Comparison of ENCODE assay signal across 12 cellular contexts in the genomic region with DNA sequence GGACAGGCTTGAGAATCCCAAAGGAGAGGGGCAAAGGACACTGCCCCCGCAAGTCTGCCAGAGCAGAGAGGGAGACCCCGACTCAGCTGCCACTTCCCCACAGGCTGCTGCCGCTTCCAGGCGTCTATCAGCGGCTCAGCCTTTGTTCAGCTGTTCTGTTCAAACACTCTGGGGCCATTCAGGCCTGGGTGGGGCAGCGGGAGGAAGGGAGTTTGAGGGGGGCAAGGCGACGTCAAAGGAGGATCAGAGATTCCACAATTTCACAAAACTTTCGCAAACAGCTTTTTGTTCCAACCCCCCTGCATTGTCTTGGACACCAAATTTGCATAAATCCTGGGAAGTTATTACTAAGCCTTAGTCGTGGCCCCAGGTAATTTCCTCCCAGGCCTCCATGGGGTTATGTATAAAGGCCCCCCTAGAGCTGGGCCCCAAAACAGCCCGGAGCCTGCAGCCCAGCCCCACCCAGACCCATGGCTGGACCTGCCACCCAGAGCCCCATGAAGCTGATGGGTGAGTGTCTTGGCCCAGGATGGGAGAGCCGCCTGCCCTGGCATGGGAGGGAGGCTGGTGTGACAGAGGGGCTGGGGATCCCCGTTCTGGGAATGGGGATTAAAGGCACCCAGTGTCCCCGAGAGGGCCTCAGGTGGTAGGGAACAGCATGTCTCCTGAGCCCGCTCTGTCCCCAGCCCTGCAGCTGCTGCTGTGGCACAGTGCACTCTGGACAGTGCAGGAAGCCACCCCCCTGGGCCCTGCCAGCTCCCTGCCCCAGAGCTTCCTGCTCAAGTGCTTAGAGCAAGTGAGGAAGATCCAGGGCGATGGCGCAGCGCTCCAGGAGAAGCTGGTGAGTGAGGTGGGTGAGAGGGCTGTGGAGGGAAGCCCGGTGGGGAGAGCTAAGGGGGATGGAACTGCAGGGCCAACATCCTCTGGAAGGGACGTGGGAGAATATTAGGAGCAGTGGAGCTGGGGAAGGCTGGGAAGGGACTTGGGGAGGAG. TPM values are rescaled to one million over a fixed set of nuclear protein-coding genes. Genes with fewer than 3 reads are reported as not detected.
DNase-seq lines count a peak whose midpoint lies in the region; ATAC-seq and TF ChIP-seq lines count a peak whose summit lies in the region.
"Had no signal": no experiment of that assay in that cellular context is flagged by ENCODE, and none has a peak within 500 bp of the region (broad histone marks: within the 10 kb centered on the region; RNA-seq: fewer than 3 reads in every experiment).

A gene with protein sequence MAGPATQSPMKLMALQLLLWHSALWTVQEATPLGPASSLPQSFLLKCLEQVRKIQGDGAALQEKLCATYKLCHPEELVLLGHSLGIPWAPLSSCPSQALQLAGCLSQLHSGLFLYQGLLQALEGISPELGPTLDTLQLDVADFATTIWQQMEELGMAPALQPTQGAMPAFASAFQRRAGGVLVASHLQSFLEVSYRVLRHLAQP (plus strand): TSS at position 436 of the 993 bp plus-strand sequence. CDS start 35 bp downstream, at position 471.

- H3K23ac ChIP-seq in mesenchymal stem cell (ENCODE audit: low read length in 2 of 2): no peak within 1 kb of the TSS

- H3K79me1 ChIP-seq in mesenchymal stem cell (replicated peaks; ENCODE audit: low read length, poor library complexity, severe bottlenecking): no peaks in the 10 kb centered on the region

- TF ChIP-seq CTCF in colonic mucosa (IDR thresholded peaks at IDR 0.05): no peak

- ATAC-seq in HG02885 (IDR thresholded peaks at IDR 0.05; ENCODE audit: poor library complexity, unreplicated experiment) (no peak), HG03520 (IDR thresholded peaks at IDR 0.05; ENCODE audit: unreplicated experiment) (no peak), GM21447 (IDR thresholded peaks at IDR 0.05; ENCODE audit: unreplicated experiment) (no peak), GM18505 (IDR thresholded peaks at IDR 0.05; ENCODE audit: unreplicated experiment) (no peak)
- ATAC-seq: activated T-helper 17 cell treated with anti-CD3 and anti-CD28 coated beads, Interleukin-2, amount 50 U/mL, for 72 hours had no signal

- no peaks in the 10 kb centered on the region for H3K9me3 ChIP-seq in BLaER1 treated with 17β-estradiol and CSF1 and Interleukin-3, amounts not matched to agents 10 nM and 100 nM (replicated peaks in 1 of 11)
- H3K9me3 ChIP-seq in colonic mucosa (no peaks in the 10 kb centered on the region), mesenchymal stem cell (ENCODE audit: control insufficient read depth, low read length) (no peaks in the 10 kb centered on the region)

- intact Hi-C loops in colonic mucosa (cut with DNase I): loop anchor here (10.0 kb wide), 2 partner anchors 150 to 280 kb away; no protein-coding TSS in a partner anchor

- 74% methylated on average over 20 of the region's 20 CpGs for WGBS in mesenchymal stem cell

- peak within 1 kb of the TSS; percentile 45 for H2AK5ac ChIP-seq in mesenchymal stem cell (ENCODE audit: low read length, severe bottlenecking)

- H3K4me1 ChIP-seq in BLaER1 treated with 17β-estradiol and CSF1 and Interleukin-3, amounts not matched to agents 10 nM and 100 nM: peaks cover 13 to 53% (median 21%) of the 10 kb centered on the region in 10 experiments
- H3K4me1 ChIP-seq in colonic mucosa: peaks cover 17% of the 10 kb centered on the region
- peaks cover 40% of the 10 kb centered on the region for H3K4me1 ChIP-seq in mesenchymal stem cell (ENCODE audit: control insufficient read depth, insufficient read depth, low read depth, low read length)

- H3K27me3 ChIP-seq in BLaER1 treated with 17β-estradiol and CSF1 and Interleukin-3, amounts not matched to agents 10 nM and 100 nM: no peaks in the 10 kb centered on the region
- H3K27me3 ChIP-seq in colonic mucosa: no peaks in the 10 kb centered on the region
- H3K27me3 ChIP-seq in mesenchymal stem cell (ENCODE audit: control insufficient read depth in 1 of 2, insufficient read depth in 1 of 2, low read length in 2 of 2): no peaks in the 10 kb centered on the region

- H3K4me2 ChIP-seq in BLaER1 treated with 17β-estradiol and CSF1 and Interleukin-3, amounts not matched to agents 10 nM and 100 nM: peak within 1 kb of the TSS; percentile 51 to 72 (median 66)
- no peak within 1 kb of the TSS for H3K4me2 ChIP-seq in mesenchymal stem cell (ENCODE audit: low read length, poor library complexity, severe bottlenecking)

- peaks cover 14 to 33% (median 23%) of the 10 kb centered on the region in 11 experiments; a peak in 21 of 22 replicates for H3K36me3 ChIP-seq in BLaER1 treated with 17β-estradiol and CSF1 and Interleukin-3, amounts not matched to agents 10 nM and 100 nM
- H3K36me3 ChIP-seq in colonic mucosa (no peaks in the 10 kb centered on the region), mesenchymal stem cell (ENCODE audit: control insufficient read depth in 1 of 2, insufficient read depth in 2 of 2, low read depth in 1 of 2, low read length in 2 of 2) (peaks cover 8 to 24% of the 10 kb centered on the region in 2 experiments)

- peak within 1 kb of the TSS in 1 of 2 experiments; percentile 57 for H3K4ac ChIP-seq in mesenchymal stem cell (ENCODE audit: low read depth in 1 of 2, low read length in 2 of 2)

- peak within 1 kb of the TSS; percentile 11 for H2AFZ ChIP-seq in mesenchymal stem cell (ENCODE audit: low read depth, low read length)

- peak within 1 kb of the TSS in 10 of 11 experiments; percentile 19 to 55 (median 44); a peak in 14 of 22 replicates for H3K9ac ChIP-seq in BLaER1 treated with 17β-estradiol and CSF1 and Interleukin-3, amounts not matched to agents 10 nM and 100 nM
- peak within 1 kb of the TSS; percentile 43 to 63 for H3K9ac ChIP-seq in colonic mucosa (ENCODE audit: low read depth in 2 of 2, low read length in 2 of 2)
- H3K9ac ChIP-seq in mesenchymal stem cell (ENCODE audit: low read length): peak within 1 kb of the TSS; percentile 41

- H3K4me3 ChIP-seq in BLaER1 treated with 17β-estradiol and CSF1 and Interleukin-3, amounts not matched to agents 10 nM and 100 nM: no peak within 1 kb of the TSS
- H3K4me3 ChIP-seq in colonic mucosa: no peak within 1 kb of the TSS
- peak within 1 kb of the TSS in 1 of 2 experiments; percentile 7 for H3K4me3 ChIP-seq in mesenchymal stem cell (ENCODE audit: insufficient read depth in 1 of 2, low read depth in 1 of 2, low read length in 2 of 2)

- no peak within 1 kb of the TSS for H2BK5ac ChIP-seq in mesenchymal stem cell (ENCODE audit: low read depth, low read length, poor library complexity, severe bottlenecking)

- H3K27ac ChIP-seq in BLaER1 treated with 17β-estradiol and CSF1 and Interleukin-3, amounts not matched to agents 10 nM and 100 nM: peak within 1 kb of the TSS in 6 of 11 experiments; percentile 15 to 44 (median 26); a peak in 8 of 22 replicates
- H3K27ac ChIP-seq in colonic mucosa (peak within 1 kb of the TSS; percentile 60), mesenchymal stem cell (ENCODE audit: low read length, poor library complexity, severe bottlenecking) (no peak within 1 kb of the TSS)

- peak within 1 kb of the TSS; percentile 36 for H2BK120ac ChIP-seq in mesenchymal stem cell (ENCODE audit: low read depth, low read length)

- H2BK15ac ChIP-seq in mesenchymal stem cell (ENCODE audit: low read depth, poor library complexity, severe bottlenecking): peak within 1 kb of the TSS; percentile 16

- H2BK12ac ChIP-seq in mesenchymal stem cell (ENCODE audit: low read length in 2 of 2): peak within 1 kb of the TSS; percentile 49 to 67

- H3K14ac ChIP-seq in mesenchymal stem cell (ENCODE audit: low read length in 2 of 2): no peak within 1 kb of the TSS

- peak within 1 kb of the TSS in 1 of 2 experiments; percentile 11 for H3K18ac ChIP-seq in mesenchymal stem cell (ENCODE audit: low read depth in 1 of 2, low read length in 2 of 2)

- H4K91ac ChIP-seq in mesenchymal stem cell (ENCODE audit: low read length): peak within 1 kb of the TSS; percentile 44

- TF ChIP-seq POLR2A in GM18505 (IDR thresholded peaks at IDR 0.05; ENCODE audit: borderline replicate concordance, extremely low read depth, insufficient read depth, insufficient read length): no peak

- peak; percentile 69 for DNase-seq in LHCN-M2 (ENCODE audit: low read depth)
- peak; percentile 75 for DNase-seq in colonic mucosa
- no peak for DNase-seq in mesenchymal stem cell
- DNase-seq: activated B cell treated with CpG ODN at 0.5 μM for 24 hours had no signal

- no peak within 1 kb of the TSS for H4K8ac ChIP-seq in mesenchymal stem cell (ENCODE audit: low read length)

- H4K20me1 ChIP-seq in BLaER1 treated with 17β-estradiol and CSF1 and Interleukin-3, amounts not matched to agents 10 nM and 100 nM: no peaks in the 10 kb centered on the region

RNA-seq across cellular contexts. Expression of the gene that starts here (rescaled TPM):
- total RNA-seq in LHCN-M2 (2014; rRNA removed) (5.1 and 6.7 TPM in 2 replicates), colonic mucosa (under 1 TPM in 1 of 2 donors, not detected in 1; 0.37 TPM)
- polyA plus RNA-seq in LHCN-M2 (2012): 1.1 TPM
- polyA plus RNA-seq in mesenchymal stem cell (2013, experiment 1 of 2): not detected
- 0.05 TPM for polyA plus RNA-seq in mesenchymal stem cell (2013, experiment 2 of 2)
- total RNA-seq: activated B cell treated with CpG ODN at 0.5 μM for 24 hours; activated T-helper 17 cell treated with anti-CD3 and anti-CD28 coated beads, Interleukin-2, amount 50 U/mL, for 72 hours; M059J; renal cortical epithelial cell had no signal

Comparison
In these comparisons a context has a peak if more than half of its experiments do, and no peak if none do; other contexts are left out.
1. Peak in DNase-seq, H3K27ac ChIP-seq and H3K9ac ChIP-seq in colonic mucosa; RNA of the gene not detected or under 1 TPM.